In the genomic region with DNA sequence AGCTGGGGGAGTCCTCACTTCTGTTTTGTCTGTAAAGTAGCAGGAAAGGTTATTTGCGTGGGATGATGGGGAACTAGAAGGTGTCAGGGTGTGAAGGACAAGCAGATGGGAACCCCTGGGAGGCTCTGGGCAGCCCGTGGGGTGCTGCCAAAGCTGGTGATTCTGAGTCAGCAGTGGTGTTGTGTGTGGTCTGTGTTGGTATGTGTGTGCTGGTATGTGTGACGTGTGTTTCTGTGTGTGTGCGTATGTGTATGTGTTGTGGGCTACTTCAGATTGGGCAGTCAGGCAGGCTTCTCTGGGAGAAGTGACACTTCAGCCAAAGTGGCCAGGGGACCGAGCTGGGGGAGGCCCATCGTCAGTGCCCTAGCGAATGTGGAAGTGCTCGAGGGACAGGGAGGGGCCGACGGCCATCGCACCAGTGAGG, we compare ENCODE assay signal across 15 cellular contexts. TPM values are rescaled to one million over a fixed set of nuclear protein-coding genes. Genes with fewer than 3 reads are reported as not detected.
A peak's percentile ranks its signal among the peaks of the same experiment; 100 is the strongest.
DNase-seq lines count a peak whose midpoint lies in the region; ATAC-seq and TF ChIP-seq lines count a peak whose summit lies in the region.
"Had no signal": no experiment of that assay in that cellular context is flagged by ENCODE, and none has a peak within 500 bp of the region (broad histone marks: within the 10 kb centered on the region; RNA-seq: fewer than 3 reads in every experiment).

No MANE protein-coding gene starts in this region.

- H4K20me1 ChIP-seq in GM23248 (ENCODE audit: insufficient read depth), result no peaks in the 10 kb centered on the region

- 71 to 79% methylated on average over 8 to 11 of the region's 11 CpGs for WGBS in GM23248 (ENCODE audit: low coverage in 1 of 2, low lambda C conversion rate in 2 of 2, missing lambda C conversion rate in 2 of 2), 2 experiments
- 35 to 56% methylated on average over 11 of the region's 11 CpGs for WGBS in aorta, 2 donors

- TF ChIP-seq POLR2A in gastrocnemius medialis (IDR thresholded peaks at IDR 0.05), result no peak

- intact Hi-C loops in aorta (cut with DNase I), result no loop called here
- intact Hi-C loops in gastrocnemius medialis (cut with DNase I; ENCODE audit: low total_unique reads), result no loop called here

- 0 out of 2 replicates have a peak, but pooled peaks cover 7% of the 10 kb centered on the region for H3K4me1 ChIP-seq in GM23248 (ENCODE audit: insufficient read depth)
- peaks cover 3% of the 10 kb centered on the region for H3K4me1 ChIP-seq in adipocyte (ENCODE audit: control insufficient read depth, insufficient read depth, low read length)
- H3K4me1 ChIP-seq in muscle layer of duodenum (ENCODE audit: control insufficient read depth in 1 of 2, insufficient read depth in 2 of 2, low read length in 2 of 2), result no peaks in the 10 kb centered on the region
- no peaks in the 10 kb centered on the region for H3K4me1 ChIP-seq in aorta (ENCODE audit: control insufficient read depth in 1 of 2, insufficient read depth in 2 of 2, low read length in 2 of 2)
- H3K4me1 ChIP-seq in gastrocnemius medialis, result no peaks in the 10 kb centered on the region
- H3K4me1 ChIP-seq: right atrium auricular region had no signal

- no peak overlapping the region for H3K4me3 ChIP-seq in GM23248
- H3K4me3 ChIP-seq in adipocyte (ENCODE audit: low read length), result no peak overlapping the region
- H3K4me3 ChIP-seq in muscle layer of duodenum (ENCODE audit: low read depth in 1 of 2, low read length in 2 of 2), result no peak overlapping the region
- no peak overlapping the region for H3K4me3 ChIP-seq in aorta (ENCODE audit: low read length in 2 of 2)
- H3K4me3 ChIP-seq in gastrocnemius medialis, result no peak overlapping the region
- H3K4me3 ChIP-seq: right atrium auricular region had no signal

- H3K4me2 ChIP-seq in GM23248 (ENCODE audit: unreplicated experiment), result no peak overlapping the region

- H3K79me2 ChIP-seq in GM23248 (ENCODE audit: insufficient read depth), result no peaks in the 10 kb centered on the region

- H3F3A ChIP-seq in GM23248 (ENCODE audit: insufficient read depth), result no peaks in the 10 kb centered on the region

- H3K9me3 ChIP-seq in GM23248 (ENCODE audit: low read depth) (no peaks in the 10 kb centered on the region), adipocyte (ENCODE audit: control insufficient read depth, low read length) (no peaks in the 10 kb centered on the region), muscle layer of duodenum (ENCODE audit: control insufficient read depth in 1 of 2, low read length in 2 of 2) (no peaks in the 10 kb centered on the region), aorta (ENCODE audit: control insufficient read depth, low read length) (no peaks in the 10 kb centered on the region), gastrocnemius medialis (no peaks in the 10 kb centered on the region)
- H3K9me3 ChIP-seq: right atrium auricular region had no signal

- no peaks in the 10 kb centered on the region for H3K27me3 ChIP-seq in GM23248 (replicated peaks; ENCODE audit: insufficient read depth)
- H3K27me3 ChIP-seq in adipocyte (replicated peaks; ENCODE audit: control insufficient read depth, insufficient read depth, low read length), result no peaks in the 10 kb centered on the region
- no peaks in the 10 kb centered on the region for H3K27me3 ChIP-seq in muscle layer of duodenum (ENCODE audit: low read depth, low read length)
- H3K27me3 ChIP-seq in aorta (ENCODE audit: control insufficient read depth in 1 of 2, insufficient read depth in 2 of 2, low read length in 1 of 2), result no peaks in the 10 kb centered on the region
- H3K27me3 ChIP-seq in gastrocnemius medialis, result no peaks in the 10 kb centered on the region
- H3K27me3 ChIP-seq: right atrium auricular region had no signal

- H3K27ac ChIP-seq in GM23248 (no peak overlapping the region), muscle layer of duodenum (ENCODE audit: low read length) (peak overlapping the region; percentile 8), aorta (ENCODE audit: low read depth in 1 of 2, low read length in 2 of 2) (no peak overlapping the region), gastrocnemius medialis (no peak overlapping the region), caudate nucleus (ENCODE audit: low read depth, low read length) (no peak overlapping the region)
- H3K27ac ChIP-seq: C4-2B, right atrium auricular region, WERI-Rb-1 had no signal

- no peak overlapping the region for H2AFZ ChIP-seq in GM23248

- DNase-seq in Daoy (ENCODE audit: low read depth) (peak; percentile 59), GM23248 (peak; percentile 70), adipocyte (ENCODE audit: low read depth) (peak; percentile 14), aorta (no peak), gastrocnemius medialis (no peak), caudate nucleus (lab: John Stamatoyannopoulos, UW) (no peak)
- DNase-seq: activated T-cell treated with anti-CD3 and anti-CD28 coated beads, Interleukin-2, amount 50 U/mL, for 4 hours; cerebellar nuclear complex; Right ventricle myocardium superior; WERI-Rb-1 had no signal

- TF ChIP-seq CTCF in gastrocnemius medialis (IDR thresholded peaks at IDR 0.05 in 4 of 5, conservative IDR thresholded peaks at IDR 0.05 in 1 of 5), result no peak

- H3K36me3 ChIP-seq in GM23248 (ENCODE audit: low read depth) (no peaks in the 10 kb centered on the region), adipocyte (ENCODE audit: control insufficient read depth, insufficient read depth, low read length, severe bottlenecking) (no peaks in the 10 kb centered on the region), muscle layer of duodenum (ENCODE audit: control insufficient read depth in 1 of 2, insufficient read depth in 2 of 2, low read length in 2 of 2) (no peaks in the 10 kb centered on the region), aorta (ENCODE audit: control insufficient read depth in 1 of 2, insufficient read depth in 2 of 2, low read length in 1 of 2) (no peaks in the 10 kb centered on the region), gastrocnemius medialis (no peaks in the 10 kb centered on the region)
- H3K36me3 ChIP-seq: right atrium auricular region, WERI-Rb-1 had no signal

- no peaks in the 10 kb centered on the region for H3K9me2 ChIP-seq in GM23248 (ENCODE audit: insufficient read depth)

- H3K9ac ChIP-seq in GM23248, result no peak overlapping the region
- no peak overlapping the region for H3K9ac ChIP-seq in adipocyte (ENCODE audit: low read length)

- in situ Hi-C loops in GM23248 (cut with MboI), result no loop called here
- in situ Hi-C loops in gastrocnemius medialis (cut with MboI; ENCODE audit: low sequenced_read_pairs in 4 of 4), result no loop called here

- ATAC-seq in aorta (ENCODE audit: low FRiP score), result no peak
- ATAC-seq in gastrocnemius medialis, result no peak
- ATAC-seq in HG03521 (IDR thresholded peaks at IDR 0.05; ENCODE audit: unreplicated experiment), result no peak
- ATAC-seq: activated T-cell treated with anti-CD3 and anti-CD28 coated beads, Interleukin-2, amount 50 U/mL, for 4 hours had no signal

RNA-seq across cellular contexts. Expression of a gene that starts 15.3 kb away (rescaled TPM):
- 4.6 and 8.5 TPM in 2 replicates for total RNA-seq in Daoy (2014; rRNA removed; shearing (Covaris generic))
- 14.4 and 15.8 TPM in 2 replicates for total RNA-seq in GM23248 (2014; rRNA removed; shearing (Covaris generic))
- polyA plus RNA-seq in GM23248 (2016; fragmentation: Nextera tagmentation; extraction: Ambion mirVana) (12.4 and 13.3 TPM in 2 replicates), aorta (not detected)
- total RNA-seq in aorta (10 to 100 TPM in 1 of 2 donors, 1 to 10 TPM in 1; 5.2 to 12.2 TPM), gastrocnemius medialis (1 to 10 TPM in 2 of 4 donors, under 1 TPM in 2; 0.10 to 1.3 (median 0.89) TPM)
- total RNA-seq: activated T-cell treated with anti-CD3 and anti-CD28 coated beads, Interleukin-2, amount 50 U/mL, for 4 hours; NCI-H460 had no signal

Comparison
In these comparisons a context has a peak if more than half of its experiments do, and no peak if none do; other contexts are left out.
1. DNase-seq: peak in Daoy (single experiment), GM23248 (single experiment) and adipocyte (single experiment); none in aorta (0 of 2), gastrocnemius medialis (0 of 2) and caudate nucleus (0 of 61).